In the genomic region with DNA sequence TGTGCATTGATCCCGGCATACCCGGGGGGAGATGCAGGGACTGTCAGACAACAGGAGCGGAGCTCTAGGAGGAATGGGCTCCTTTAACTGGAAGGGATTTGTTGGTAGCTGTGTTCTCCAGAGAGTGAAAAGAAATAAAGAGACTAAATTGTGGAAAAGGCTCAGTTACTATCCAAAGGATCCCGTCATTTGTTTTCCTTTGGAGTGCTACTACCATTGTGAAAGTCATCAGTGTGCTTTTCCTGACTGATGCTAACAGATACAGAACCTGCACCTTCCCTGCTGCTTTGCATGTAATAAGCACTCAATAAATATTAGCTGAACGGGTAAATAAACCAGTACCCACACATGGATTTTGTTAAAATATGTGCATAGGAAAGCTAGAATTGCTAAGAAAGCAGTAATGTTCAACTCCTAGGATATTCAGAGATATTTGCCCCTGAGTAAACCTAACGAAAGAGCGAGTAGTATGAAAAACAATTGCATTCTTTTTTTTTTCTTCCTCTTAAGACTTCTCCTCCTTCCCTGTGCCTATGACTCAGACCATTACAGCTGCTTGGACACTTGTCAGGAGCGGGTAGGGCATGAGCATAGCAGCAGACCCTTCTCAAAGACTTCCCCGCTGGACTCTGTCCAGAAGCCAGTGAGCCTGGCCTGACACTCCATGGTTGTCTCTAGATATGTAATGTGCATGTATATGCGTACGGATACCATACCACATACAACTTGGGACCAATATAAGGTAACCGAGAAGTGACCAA, we compare ENCODE assay signal across 11 cellular contexts. TPM values are rescaled to one million over a fixed set of nuclear protein-coding genes. Genes with fewer than 3 reads are reported as not detected.
A peak's percentile ranks its signal among the peaks of the same experiment; 100 is the strongest.
DNase-seq lines count a peak whose midpoint lies in the region; ATAC-seq, FAIRE-seq and TF ChIP-seq lines count a peak whose summit lies in the region.
"Had no signal": no experiment of that assay in that cellular context is flagged by ENCODE, and none has a peak within 500 bp of the region (broad histone marks: within the 10 kb centered on the region; RNA-seq: fewer than 3 reads in every experiment).

No MANE protein-coding gene starts in this region.

- ATAC-seq in sciatic nerve: peak; percentile 75
- no peak for ATAC-seq in GM18873 (IDR thresholded peaks at IDR 0.05; ENCODE audit: low FRiP score, unreplicated experiment)

- peak overlapping the region; percentile 15 for H3K4me2 ChIP-seq in hepatocyte

- no peaks in the 10 kb centered on the region for H3K9me3 ChIP-seq in hepatocyte (ENCODE audit: low read depth)

- H3K27me3 ChIP-seq in bronchial epithelial cell (ENCODE audit: control insufficient read depth, insufficient read depth, low read length) (no peaks in the 10 kb centered on the region), hepatocyte (no peaks in the 10 kb centered on the region)

- H4K20me1 ChIP-seq in hepatocyte (ENCODE audit: insufficient read depth, poor library complexity, severe bottlenecking): no peaks in the 10 kb centered on the region

- 72% methylated on average over 12 of the region's 12 CpGs for WGBS in hepatocyte (ENCODE audit: low lambda C conversion rate, missing lambda C conversion rate)

- peaks cover 16% of the 10 kb centered on the region for H3K4me1 ChIP-seq in hepatocyte (ENCODE audit: insufficient read depth)

- H3K4me3 ChIP-seq in bronchial epithelial cell (ENCODE audit: low read depth, low read length) (no peak overlapping the region), hepatocyte (no peak overlapping the region)

- FAIRE-seq in bronchial epithelial cell (lab: Jason Lieb, UNC): no peak
- FAIRE-seq: H1 had no signal

- no peak overlapping the region for H2AFZ ChIP-seq in hepatocyte

- intact Hi-C loops in sciatic nerve (cut with DNase I): no loop called here

- no peak overlapping the region for H3K27ac ChIP-seq in hepatocyte

- H3K36me3 ChIP-seq in bronchial epithelial cell (ENCODE audit: control insufficient read depth, insufficient read depth, low read length) (peaks cover 15% of the 10 kb centered on the region), hepatocyte (replicated peaks; ENCODE audit: insufficient read depth, low read depth) (no peaks in the 10 kb centered on the region)

- H3K79me2 ChIP-seq in hepatocyte: no peaks in the 10 kb centered on the region

- H3K9me2 ChIP-seq in hepatocyte (replicated peaks; ENCODE audit: insufficient read depth): no peaks in the 10 kb centered on the region

- DNase-seq in GM04503 (ENCODE audit: low read depth) (peak; percentile 46), bronchial epithelial cell (ENCODE audit: low read depth) (peak; percentile 29), hepatocyte (ENCODE audit: low spot score) (peak; percentile 48), sciatic nerve (ENCODE audit: low spot score) (no peak), cerebellar cortex (ENCODE audit: low spot score) (no peak), NCI-H2081 treated with DMSO at 0.1 percent for 48 hours (lab: John Stamatoyannopoulos, UW) (no peak), NCI-H2196 (lab: John Stamatoyannopoulos, UW; ENCODE audit: unreplicated experiment) (no peak)
- DNase-seq: activated CD4-positive, alpha-beta memory T cell treated with anti-CD3 and anti-CD28 coated beads, Interleukin-2, amount 10 ng/mL, durations not matched to agents 7 days and 5 days; NCI-H1930 had no signal

- TF ChIP-seq CTCF in bronchial epithelial cell (IDR thresholded peaks at IDR 0.05; ENCODE audit: insufficient read depth, low read length, severe bottlenecking) (no peak), hepatocyte (IDR thresholded peaks at IDR 0.05; ENCODE audit: poor library complexity) (no peak)

RNA-seq across cellular contexts. Expression of gene PTGFRN, which starts 41.6 kb away (rescaled TPM):
- total RNA-seq in bronchial epithelial cell (89.2 and 117 TPM in 2 replicates), hepatocyte (31.0 and 37.7 TPM in 2 replicates), sciatic nerve (20.4 TPM)
- 16.0 and 16.6 TPM in 2 replicates for polyA plus RNA-seq in hepatocyte

RNA-seq across cellular contexts. Expression of gene CD101, which starts 50.2 kb away (rescaled TPM):
- total RNA-seq in bronchial epithelial cell (0.53 and 0.90 TPM in 2 replicates), hepatocyte (0.13 and 0.60 TPM in 2 replicates), sciatic nerve (1.0 TPM)
- polyA plus RNA-seq in hepatocyte: not detected in 2 replicates

Comparison
In these comparisons a context has a peak if more than half of its experiments do, and no peak if none do; other contexts are left out.
1. DNase-seq: peak in GM04503 (single experiment), bronchial epithelial cell (single experiment) and hepatocyte (single experiment); none in sciatic nerve (single experiment), cerebellar cortex (single experiment), NCI-H2081 treated with DMSO at 0.1 percent for 48 hours (single experiment) and NCI-H2196 (single experiment).